ENCODE assay signal across 9 cellular contexts in the genomic region with DNA sequence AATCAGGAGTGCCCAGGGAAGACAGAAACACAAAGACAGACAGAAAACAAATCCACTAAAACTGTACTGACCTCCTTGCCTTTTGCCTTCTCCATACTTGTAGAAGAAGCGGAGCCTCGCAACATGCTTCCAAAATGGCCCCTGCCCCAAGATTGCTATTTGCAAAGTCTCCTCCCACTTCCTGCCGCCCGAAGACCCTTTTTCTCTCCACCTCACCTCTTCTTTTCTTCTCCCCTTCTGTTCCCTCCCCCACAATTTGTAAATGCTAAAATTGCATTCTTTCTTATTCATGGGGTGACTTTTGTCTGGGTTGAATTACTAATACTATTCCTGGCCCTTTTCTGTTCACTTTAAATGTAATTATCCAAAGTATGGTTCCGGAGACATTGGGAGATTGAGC. TPM values are rescaled to one million over a fixed set of nuclear protein-coding genes. Genes with fewer than 3 reads are reported as not detected.
A peak's percentile ranks its signal among the peaks of the same experiment; 100 is the strongest.
DNase-seq lines count a peak whose midpoint lies in the region; ATAC-seq and TF ChIP-seq lines count a peak whose summit lies in the region.
"Had no signal": no experiment of that assay in that cellular context is flagged by ENCODE, and none has a peak within 500 bp of the region (broad histone marks: within the 10 kb centered on the region; RNA-seq: fewer than 3 reads in every experiment).

Gene DPPA4, minus strand, starts transcription at position 154 of the 400 bp plus-strand sequence. Its CDS starts 29 bp downstream, at position 125.

- TF ChIP-seq POLR2A in heart left ventricle (IDR thresholded peaks at IDR 0.05): no peak
- TF ChIP-seq POLR2A in thyroid gland (IDR thresholded peaks at IDR 0.05): no peak

- H3K36me3 Mint-ChIP-seq in effector memory CD8-positive, alpha-beta T cell (ENCODE audit: insufficient read depth): no peaks in the 10 kb centered on the region
- peaks cover 0 to 5% of the 10 kb centered on the region in 2 donors for H3K36me3 Mint-ChIP-seq in naive B cell

- no peak for DNase-seq in heart left ventricle
- DNase-seq in left ventricle myocardium superior: no peak
- no peak for DNase-seq in effector memory CD8-positive, alpha-beta T cell
- DNase-seq in naive B cell: no peak
- DNase-seq in upper lobe of right lung: no peak
- DNase-seq in stimulated activated naive CD4-positive, alpha-beta T cell treated with Interleukin-2 at 50 U/mL for 16 hours (lab: John Stamatoyannopoulos, UW): no peak
- DNase-seq in thyroid gland: no peak

- H3K9me3 ChIP-seq in heart left ventricle (no peaks in the 10 kb centered on the region), upper lobe of right lung (no peaks in the 10 kb centered on the region), thyroid gland (no peaks in the 10 kb centered on the region)

- H3K27me3 ChIP-seq in heart left ventricle (peaks cover 0 to 29% (median 8%) of the 10 kb centered on the region in 9 donors), upper lobe of right lung (peaks cover 18% of the 10 kb centered on the region), thyroid gland (no peaks in the 10 kb centered on the region)

- H3K4me1 ChIP-seq in heart left ventricle (peaks cover 0 to 6% (median 0%) of the 10 kb centered on the region in 12 donors), upper lobe of right lung (no peaks in the 10 kb centered on the region), thyroid gland (no peaks in the 10 kb centered on the region)

- WGBS in heart left ventricle, 4 donors: 47 to 53% (median 49%) methylated on average over 5 of the region's 5 CpGs
- WGBS in thyroid gland, 2 donors: 74 to 75% methylated on average over 5 of the region's 5 CpGs

- no peaks in the 10 kb centered on the region for H3K36me3 ChIP-seq in heart left ventricle
- H3K36me3 ChIP-seq in upper lobe of right lung: no peaks in the 10 kb centered on the region
- H3K36me3 ChIP-seq in thyroid gland: no peaks in the 10 kb centered on the region

- peaks cover 24 to 29% of the 10 kb centered on the region in 2 donors for H3K27me3 Mint-ChIP-seq in effector memory CD8-positive, alpha-beta T cell
- H3K27me3 Mint-ChIP-seq in naive B cell: peaks cover 29 to 33% (median 29%) of the 10 kb centered on the region in 3 donors

- no peak within 1 kb of the TSS for H3K27ac Mint-ChIP-seq in effector memory CD8-positive, alpha-beta T cell
- H3K27ac Mint-ChIP-seq in naive B cell: peak within 1 kb of the TSS in 5 of 6 donors; percentile 34 to 91 (median 52)

- ATAC-seq in heart left ventricle (no peak), left ventricle myocardium superior (no peak), naive B cell (ENCODE audit: low read depth in 2 of 2) (no peak), upper lobe of right lung (no peak), HG03354 (IDR thresholded peaks at IDR 0.05; ENCODE audit: poor library complexity, severe bottlenecking, unreplicated experiment) (no peak)
- no peak for ATAC-seq in effector memory CD8-positive, alpha-beta T cell (replicated peaks)

- peaks cover 3 to 10% of the 10 kb centered on the region in 2 donors for H3K4me1 Mint-ChIP-seq in effector memory CD8-positive, alpha-beta T cell (ENCODE audit: low read depth in 2 of 2)
- H3K4me1 Mint-ChIP-seq in naive B cell: peaks cover 13 to 29% (median 26%) of the 10 kb centered on the region in 3 donors

- peaks cover 0 to under 1% of the 10 kb centered on the region in 2 donors for H3K9me3 Mint-ChIP-seq in effector memory CD8-positive, alpha-beta T cell
- H3K9me3 Mint-ChIP-seq in naive B cell: peaks cover 0 to 12% (median 0%) of the 10 kb centered on the region in 7 donors

- H3K27ac ChIP-seq in heart left ventricle (no peak within 1 kb of the TSS), upper lobe of right lung (no peak within 1 kb of the TSS), thyroid gland (no peak within 1 kb of the TSS)
- H3K27ac ChIP-seq: C4-2B had no signal

- peak within 1 kb of the TSS in 10 of 12 donors; percentile 10 to 56 (median 36) for H3K4me3 ChIP-seq in heart left ventricle
- H3K4me3 ChIP-seq in upper lobe of right lung: peak within 1 kb of the TSS; percentile 38
- no peak within 1 kb of the TSS for H3K4me3 ChIP-seq in thyroid gland (replicated peaks in 1 of 3)

- peak within 1 kb of the TSS; percentile 56 to 70 for H3K4me3 Mint-ChIP-seq in effector memory CD8-positive, alpha-beta T cell
- H3K4me3 Mint-ChIP-seq in naive B cell: peak within 1 kb of the TSS; percentile 61 to 94 (median 90)

- intact Hi-C loops in heart left ventricle (cut with DNase I): no loop called here
- intact Hi-C loops in left ventricle myocardium superior (cut with micrococcal nuclease): no loop called here
- intact Hi-C loops in upper lobe of right lung (cut with DNase I): no loop called here
- intact Hi-C loops in thyroid gland (cut with DNase I): no loop called here

- no peak for TF ChIP-seq CTCF in heart left ventricle (IDR thresholded peaks at IDR 0.05)
- no peak for TF ChIP-seq CTCF in upper lobe of right lung (IDR thresholded peaks at IDR 0.05)
- no peak for TF ChIP-seq CTCF in thyroid gland (IDR thresholded peaks at IDR 0.05)

RNA-seq across cellular contexts. Expression of gene DPPA4, which starts in this region (rescaled TPM):
- total RNA-seq in heart left ventricle: not detected
- not detected for polyA plus RNA-seq in heart left ventricle
- not detected for total RNA-seq in left ventricle myocardium superior
- 1 to 10 TPM; 2.7 to 8.7 (median 3.8) TPM for polyA plus RNA-seq in naive B cell (ENCODE audit: low read depth in 6 of 6)
- not detected for total RNA-seq in upper lobe of right lung
- not detected for total RNA-seq in thyroid gland

Comparison
In these comparisons a context has a peak if more than half of its experiments do, and no peak if none do; other contexts are left out.
1. H3K4me3 ChIP-seq: peak in heart left ventricle (10 of 12) and upper lobe of right lung (single experiment); none in thyroid gland (0 of 3).
2. H3K27ac Mint-ChIP-seq: peak in naive B cell (5 of 6); none in effector memory CD8-positive, alpha-beta T cell (0 of 2).